Comparison of ENCODE assay signal across 27 cellular contexts in the genomic region with DNA sequence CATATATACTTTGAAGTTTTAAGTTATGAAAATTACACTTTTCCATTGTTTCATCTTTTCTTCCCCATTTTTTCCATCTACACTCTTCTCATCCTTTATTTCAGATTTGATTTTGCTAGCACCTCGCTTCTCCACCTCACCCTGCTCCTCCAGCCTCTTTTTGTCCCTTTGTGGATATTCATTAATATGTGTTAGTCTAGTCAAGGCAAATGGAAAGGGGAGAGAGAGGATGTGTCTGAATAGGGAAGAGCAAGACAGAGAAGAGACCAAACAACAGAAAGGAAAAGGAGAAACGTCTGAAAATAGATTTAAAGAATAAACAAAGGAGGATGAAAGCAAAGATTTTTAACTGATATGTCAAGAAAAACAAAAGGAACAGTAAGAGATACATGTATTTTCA. TPM values are rescaled to one million over a fixed set of nuclear protein-coding genes. Genes with fewer than 3 reads are reported as not detected.
"Had no signal": no experiment of that assay in that cellular context is flagged by ENCODE, and none has a peak within 500 bp of the region (broad histone marks: within the 10 kb centered on the region; RNA-seq: fewer than 3 reads in every experiment).

No MANE protein-coding gene starts in this region.

- H3K36me3 Mint-ChIP-seq: activated naive CD4-positive, alpha-beta T cell treated with anti-CD3 and anti-CD28 coated beads, Interleukin-2, amount 50 U/mL, for 24 hours; natural killer cell treated with Interleukin-12 subunit alpha and Interleukin-12 subunit beta and Interleukin-15 and Interleukin-18, amount 100 ng/mL, for 72 hours had no signal

- DNase-seq: activated CD4-positive, alpha-beta memory T cell treated with anti-CD3 and anti-CD28 coated beads, Interleukin-2, amount 10 ng/mL, durations not matched to agents 7 days and 5 days; activated CD4-positive, alpha-beta T cell treated with anti-CD3 and anti-CD28 coated beads, Interleukin-2, amount 10 ng/mL, durations not matched to agents 24 days and 14 days; activated CD4-positive, CD25-positive, alpha-beta regulatory T cell treated with anti-CD3 and anti-CD28 coated beads, Interleukin-2, amount 50 U/mL, for 72 hours; activated gamma-delta T cell treated with Interleukin-2 at 50 U/mL for 16 hours; activated naive CD8-positive, alpha-beta T cell treated with anti-CD3 and anti-CD28 coated beads, Interleukin-2, amount 50 U/mL, for 24 hours; activated T-cell treated with anti-CD3 and anti-CD28 coated beads, Interleukin-2, amount 50 U/mL, for 4 hours; anterior cingulate cortex; cerebellar nuclear complex; cortex of kidney; esophagus squamous epithelium; left lung; mucosa of descending colon; ovary; right lobe of liver; stimulated activated CD4-positive, alpha-beta T cell treated with anti-CD3 and anti-CD28 coated beads, Interleukin-2, amount 100 ng/mL, for 48 hours; stimulated activated naive CD4-positive, alpha-beta T cell treated with Interleukin-2 at 50 U/mL for 16 hours; T-helper 9 cell had no signal

- H3K27me3 Mint-ChIP-seq: activated CD4-positive, alpha-beta memory T cell treated with anti-CD3 and anti-CD28 coated beads, Interleukin-2, amount 10 ng/mL, durations not matched to agents 7 days and 5 days; activated CD4-positive, alpha-beta T cell treated with anti-CD3 and anti-CD28 coated beads, Interleukin-2, amount 10 ng/mL, durations not matched to agents 24 days and 14 days; activated naive CD4-positive, alpha-beta T cell treated with anti-CD3 and anti-CD28 coated beads, Interleukin-2, amount 50 U/mL, for 24 hours; activated T-helper 17 cell treated with anti-CD3 and anti-CD28 coated beads, Interleukin-2, amount 50 U/mL, for 72 hours; natural killer cell treated with Interleukin-12 subunit alpha and Interleukin-12 subunit beta and Interleukin-15 and Interleukin-18, amount 100 ng/mL, for 72 hours; progenitor cell of endocrine pancreas had no signal

- H3K27ac ChIP-seq: epithelial cell of prostate, esophagus squamous epithelium, left lung, ovary, right lobe of liver, tibial nerve, VCaP had no signal

- H3K27ac Mint-ChIP-seq: activated CD4-positive, alpha-beta memory T cell treated with anti-CD3 and anti-CD28 coated beads, Interleukin-2, amount 10 ng/mL, durations not matched to agents 7 days and 5 days; activated CD4-positive, alpha-beta T cell treated with anti-CD3 and anti-CD28 coated beads, Interleukin-2, amount 10 ng/mL, durations not matched to agents 24 days and 14 days; activated naive CD4-positive, alpha-beta T cell treated with anti-CD3 and anti-CD28 coated beads, Interleukin-2, amount 50 U/mL, for 24 hours; activated naive CD8-positive, alpha-beta T cell treated with anti-CD3 and anti-CD28 coated beads, Interleukin-2, amount 50 U/mL, for 24 hours; activated T-helper 17 cell treated with anti-CD3 and anti-CD28 coated beads, Interleukin-2, amount 50 U/mL, for 72 hours; natural killer cell treated with Interleukin-12 subunit alpha and Interleukin-12 subunit beta and Interleukin-15 and Interleukin-18, amount 100 ng/mL, for 72 hours; progenitor cell of endocrine pancreas; T-helper 1 cell treated with Interleukin-12 subunit alpha and Interleukin-12 subunit beta and Interleukin-4 antibody, amounts not matched to agents 30 μg/mL and 1 μg/mL, for 36 hours had no signal

- H3K27me3 ChIP-seq: esophagus squamous epithelium, left lung, ovary, right lobe of liver, tibial nerve had no signal

- H3K9me3 Mint-ChIP-seq: activated CD4-positive, alpha-beta memory T cell treated with anti-CD3 and anti-CD28 coated beads, Interleukin-2, amount 10 ng/mL, durations not matched to agents 7 days and 5 days; activated CD4-positive, alpha-beta T cell treated with anti-CD3 and anti-CD28 coated beads, Interleukin-2, amount 10 ng/mL, durations not matched to agents 24 days and 14 days; activated naive CD4-positive, alpha-beta T cell treated with anti-CD3 and anti-CD28 coated beads, Interleukin-2, amount 50 U/mL, for 24 hours; activated naive CD8-positive, alpha-beta T cell treated with anti-CD3 and anti-CD28 coated beads, Interleukin-2, amount 50 U/mL, for 24 hours; activated T-cell treated with anti-CD3 and anti-CD28 coated beads, Interleukin-2, amount 50 U/mL, for 4 hours; activated T-helper 17 cell treated with anti-CD3 and anti-CD28 coated beads, Interleukin-2, amount 50 U/mL, for 72 hours; T-helper 1 cell treated with Interleukin-12 subunit alpha and Interleukin-12 subunit beta and Interleukin-4 antibody, amounts not matched to agents 30 μg/mL and 1 μg/mL, for 36 hours had no signal

- H3K4me3 ChIP-seq: esophagus squamous epithelium, left lung, lung, mucosa of descending colon, ovary, right lobe of liver, tibial nerve had no signal

- H3K4me1 Mint-ChIP-seq: activated CD4-positive, alpha-beta memory T cell treated with anti-CD3 and anti-CD28 coated beads, Interleukin-2, amount 10 ng/mL, durations not matched to agents 7 days and 5 days; activated CD4-positive, alpha-beta T cell treated with anti-CD3 and anti-CD28 coated beads, Interleukin-2, amount 10 ng/mL, durations not matched to agents 24 days and 14 days; activated naive CD4-positive, alpha-beta T cell treated with anti-CD3 and anti-CD28 coated beads, Interleukin-2, amount 50 U/mL, for 24 hours; activated naive CD8-positive, alpha-beta T cell treated with anti-CD3 and anti-CD28 coated beads, Interleukin-2, amount 50 U/mL, for 24 hours; activated T-helper 17 cell treated with anti-CD3 and anti-CD28 coated beads, Interleukin-2, amount 50 U/mL, for 72 hours had no signal

- H3K4me1 ChIP-seq: esophagus squamous epithelium, left lung, right lobe of liver, tibial nerve had no signal

- H3K9me3 ChIP-seq: esophagus squamous epithelium, left lung, mucosa of descending colon, ovary, right lobe of liver, tibial nerve had no signal

- H3K36me3 ChIP-seq: esophagus squamous epithelium, left lung, ovary, right lobe of liver, tibial nerve had no signal

- H3K4me3 Mint-ChIP-seq: activated CD4-positive, alpha-beta memory T cell treated with anti-CD3 and anti-CD28 coated beads, Interleukin-2, amount 10 ng/mL, durations not matched to agents 7 days and 5 days; activated CD4-positive, alpha-beta T cell treated with anti-CD3 and anti-CD28 coated beads, Interleukin-2, amount 10 ng/mL, durations not matched to agents 24 days and 14 days; activated naive CD4-positive, alpha-beta T cell treated with anti-CD3 and anti-CD28 coated beads, Interleukin-2, amount 50 U/mL, for 24 hours; activated naive CD8-positive, alpha-beta T cell treated with anti-CD3 and anti-CD28 coated beads, Interleukin-2, amount 50 U/mL, for 24 hours; activated T-cell treated with anti-CD3 and anti-CD28 coated beads, Interleukin-2, amount 50 U/mL, for 4 hours; activated T-helper 17 cell treated with anti-CD3 and anti-CD28 coated beads, Interleukin-2, amount 50 U/mL, for 72 hours; natural killer cell treated with Interleukin-12 subunit alpha and Interleukin-12 subunit beta and Interleukin-15 and Interleukin-18, amount 100 ng/mL, for 72 hours; T-helper 1 cell treated with Interleukin-12 subunit alpha and Interleukin-12 subunit beta and Interleukin-4 antibody, amounts not matched to agents 30 μg/mL and 1 μg/mL, for 36 hours had no signal

RNA-seq across cellular contexts. Expression of a gene that starts 24.1 kb away (rescaled TPM):
- total RNA-seq: activated CD4-positive, alpha-beta memory T cell treated with anti-CD3 and anti-CD28 coated beads, Interleukin-2, amount 10 ng/mL, durations not matched to agents 7 days and 5 days; activated CD4-positive, alpha-beta T cell treated with anti-CD3 and anti-CD28 coated beads, Interleukin-2, amount 10 ng/mL, durations not matched to agents 24 days and 14 days; activated T-cell treated with anti-CD3 and anti-CD28 coated beads, Interleukin-2, amount 50 U/mL, for 4 hours; activated T-helper 17 cell treated with anti-CD3 and anti-CD28 coated beads, Interleukin-2, amount 50 U/mL, for 72 hours; myocyte; natural killer cell treated with Interleukin-12 subunit alpha and Interleukin-12 subunit beta and Interleukin-15 and Interleukin-18, amount 100 ng/mL, for 72 hours had no signal
